In genomic region chr17:9223531-9223930, GRCh38 we compare ENCODE assay signal across 14 cellular contexts.
DNase-seq lines count a peak whose midpoint lies in the region; ATAC-seq and TF ChIP-seq lines count a peak whose summit lies in the region.
"Had no signal": no experiment of that assay in that cellular context is flagged by ENCODE, and none has a peak within 500 bp of the region (broad histone marks: within the 10 kb centered on the region; RNA-seq: fewer than 3 reads in every experiment).

No MANE protein-coding gene starts in this region.

- no peak overlapping the region for H4K8ac ChIP-seq in IMR-90 (ENCODE audit: low read depth in 2 of 2, low read length in 2 of 2)

- no peak for TF ChIP-seq CTCF in IMR-90 (conservative IDR thresholded peaks at IDR 0.05; ENCODE audit: low read depth, low read length)
- no peak for TF ChIP-seq CTCF in esophagus muscularis mucosa (IDR thresholded peaks at IDR 0.05)
- TF ChIP-seq CTCF in neural crest cell (conservative IDR thresholded peaks at IDR 0.05), result no peak

- peak overlapping the region; percentile 13 for H3K27ac Mint-ChIP-seq in neural crest cell (ENCODE audit: unreplicated experiment)
- H3K27ac Mint-ChIP-seq: CD4-positive, alpha-beta T cell; IgD-negative memory B cell had no signal

- intact Hi-C loops in IMR-90 (cut with micrococcal nuclease) (no loop called here), esophagus muscularis mucosa (cut with DNase I) (no loop called here)

- H4K91ac ChIP-seq in IMR-90 (ENCODE audit: insufficient read depth, low read depth, low read length), result no peak overlapping the region

- POLR2A ChIA-PET in IMR-90 (lab: Charles Lee; ENCODE audit: unreplicated experiment), result no interaction called here

- dilution Hi-C loops in IMR-90 (cut with HindIII; ENCODE audit: low sequenced_read_pairs, unreplicated experiment), result no loop called here

- TF ChIP-seq EP300 in esophagus muscularis mucosa (IDR thresholded peaks at IDR 0.05), result no peak

- H2BK15ac ChIP-seq in IMR-90 (ENCODE audit: low read depth, low read length), result no peak overlapping the region

- no peak overlapping the region for H3K4me2 ChIP-seq in IMR-90 (ENCODE audit: low read depth, low read length)

- H3K27me3 ChIP-seq in IMR-90 (ENCODE audit: control insufficient read depth, insufficient read depth, low read length), result no peaks in the 10 kb centered on the region
- no peaks in the 10 kb centered on the region for H3K27me3 ChIP-seq in esophagus muscularis mucosa
- H3K27me3 ChIP-seq: BE2C had no signal

- H3K14ac ChIP-seq in IMR-90 (replicated peaks; ENCODE audit: low read depth, low read length), result no peak overlapping the region

- H3K36me3 ChIP-seq in IMR-90 (ENCODE audit: control insufficient read depth, insufficient read depth, low read length), result no peaks in the 10 kb centered on the region
- H3K36me3 ChIP-seq in esophagus muscularis mucosa, result peaks cover 0 to 20% (median 6%) of the 10 kb centered on the region in 4 donors
- H3K36me3 ChIP-seq: BE2C had no signal

- ATAC-seq in IMR-90 (ENCODE audit: low read depth), result no peak

- H3K9me3 Mint-ChIP-seq in neural crest cell, result peaks cover 2% of the 10 kb centered on the region
- H3K9me3 Mint-ChIP-seq: CD4-positive, alpha-beta T cell; IgD-negative memory B cell had no signal

- H3K4me3 ChIP-seq in IMR-90 (ENCODE audit: insufficient read depth, low read depth, low read length), result no peak overlapping the region
- H3K4me3 ChIP-seq in esophagus muscularis mucosa, result no peak overlapping the region

- peaks cover 57% of the 10 kb centered on the region for H3K27me3 Mint-ChIP-seq in neural crest cell (ENCODE audit: low read depth)
- H3K27me3 Mint-ChIP-seq: CD4-positive, alpha-beta T cell had no signal

- H4K20me1 ChIP-seq in IMR-90 (ENCODE audit: insufficient read depth, low read length), result no peaks in the 10 kb centered on the region

- H4K5ac ChIP-seq in IMR-90 (ENCODE audit: low read depth, low read length), result no peak overlapping the region

- H2BK120ac ChIP-seq in IMR-90 (ENCODE audit: low read depth, low read length), result no peak overlapping the region

- no peak overlapping the region for H2AK5ac ChIP-seq in IMR-90 (ENCODE audit: low read depth, low read length)

- H3K23ac ChIP-seq in IMR-90 (ENCODE audit: low read depth, low read length), result no peak overlapping the region

- no peaks in the 10 kb centered on the region for H3K36me3 Mint-ChIP-seq in neural crest cell (ENCODE audit: low read depth)
- H3K36me3 Mint-ChIP-seq: IgD-negative memory B cell had no signal

- peaks cover 26% of the 10 kb centered on the region for H3K4me1 Mint-ChIP-seq in neural crest cell
- H3K4me1 Mint-ChIP-seq: IgD-negative memory B cell had no signal

- DNase-seq in IMR-90 (no peak), esophagus muscularis mucosa (ENCODE audit: extremely low spot score) (no peak), neural crest cell (ENCODE audit: low read depth, low spot score) (no peak), GOT3 (lab: John Stamatoyannopoulos, UW) (no peak), Kasumi-1 (lab: John Stamatoyannopoulos, UW) (no peak)
- DNase-seq in activated CD8-positive, alpha-beta memory T cell treated with anti-CD3 and anti-CD28 coated beads, Interleukin-2, amount 50 U/mL, for 48 hours, result no peak
- DNase-seq: ACHN; BE2C; Caco-2; CD4-positive, alpha-beta T cell; HCEC 1CT had no signal

- no peaks in the 10 kb centered on the region for H3K79me1 ChIP-seq in IMR-90 (ENCODE audit: low read depth in 1 of 2, low read length in 2 of 2)

- peak overlapping the region; percentile 36 for H3K4me3 Mint-ChIP-seq in neural crest cell
- H3K4me3 Mint-ChIP-seq: CD4-positive, alpha-beta T cell; IgD-negative memory B cell had no signal

- 60% methylated on average over 2 of the region's 8 CpGs; no CpG with 5 or more reads in 1 of the 2 experiments for WGBS in IMR-90 (ENCODE audit: extremely low coverage in 2 of 2, insufficient read length in 1 of 2), 2 experiments
- WGBS in esophagus muscularis mucosa, result 83% methylated on average over 5 of the region's 8 CpGs

- no peaks in the 10 kb centered on the region for H3K9me3 ChIP-seq in IMR-90 (ENCODE audit: control insufficient read depth, insufficient read depth, low read length)
- H3K9me3 ChIP-seq in esophagus muscularis mucosa, result no peaks in the 10 kb centered on the region
- H3K9me3 ChIP-seq: BE2C, Caco-2 had no signal

- H2AFZ ChIP-seq in IMR-90 (replicated peaks; ENCODE audit: low read length, poor library complexity), result peak overlapping the region; percentile 21

- H3K4ac ChIP-seq in IMR-90 (ENCODE audit: low read depth, low read length), result no peak overlapping the region

- TF ChIP-seq POLR2A in IMR-90 (IDR thresholded peaks at IDR 0.05; ENCODE audit: low read depth, low read length) (no peak), esophagus muscularis mucosa (IDR thresholded peaks at IDR 0.05; ENCODE audit: low read depth) (no peak)

- no peak overlapping the region for H2AK9ac ChIP-seq in IMR-90 (replicated peaks; ENCODE audit: low read depth, low read length, poor library complexity)

- in situ Hi-C loops in IMR-90 (cut with MboI; ENCODE audit: low sequenced_read_pairs), result no loop called here

- H3K4me1 ChIP-seq in IMR-90 (ENCODE audit: control insufficient read depth, insufficient read depth, low read length) (peaks cover 3% of the 10 kb centered on the region; the same call in 1 of the 2 replicates), esophagus muscularis mucosa (peaks cover 5 to 69% (median 49%) of the 10 kb centered on the region in 4 donors)
- H3K4me1 ChIP-seq: BE2C, Caco-2 had no signal

- no peak overlapping the region for H3K27ac ChIP-seq in IMR-90 (ENCODE audit: insufficient read depth, low read length)
- H3K27ac ChIP-seq in esophagus muscularis mucosa (replicated peaks in 1 of 4), result peak overlapping the region; percentile 60 to 83 (median 62)
- H3K27ac ChIP-seq: C4-2B, HL-60 had no signal

- no peak overlapping the region for H2BK20ac ChIP-seq in IMR-90 (ENCODE audit: low read depth, low read length)

- no peak for TF ChIP-seq RAD21 in IMR-90 (IDR thresholded peaks at IDR 0.05; ENCODE audit: low read length)

- no peaks in the 10 kb centered on the region for H3K9me1 ChIP-seq in IMR-90 (ENCODE audit: insufficient read depth, low read length)

- CTCF ChIA-PET in IMR-90 (lab: Yijun Ruan, JAX), result no interaction called here

- no peak overlapping the region for H3K9ac ChIP-seq in IMR-90 (ENCODE audit: low read depth, low read length)

- H3K56ac ChIP-seq in IMR-90 (ENCODE audit: extremely low read depth, insufficient read depth, low read length), result no peak overlapping the region

- no TSS peak for BruUV-seq in IMR-90 (replicated peaks; lab: Mats Ljungman, UMichigan)

- no peak overlapping the region for H2BK5ac ChIP-seq in IMR-90 (ENCODE audit: low read depth, low read length, poor library complexity, severe bottlenecking)

- no peak overlapping the region for H3K18ac ChIP-seq in IMR-90 (ENCODE audit: low read depth, low read length)

TF ChIP-seq in IMR-90, 13 proteins besides CTCF, POLR2A, EP300 and RAD21:
- TF ChIP-seq MAFK (IDR thresholded peaks at IDR 0.05; ENCODE audit: low read depth, low read length) (no peak), RFX5 (IDR thresholded peaks at IDR 0.05; ENCODE audit: low read depth, low read length) (no peak), CEBPB (IDR thresholded peaks at IDR 0.05; ENCODE audit: low read depth, low read length) (no peak), USF2 (IDR thresholded peaks at IDR 0.05; ENCODE audit: low read depth, low read length) (no peak), MAZ (IDR thresholded peaks at IDR 0.05; ENCODE audit: borderline replicate concordance, low read depth, low read length) (no peak), MXI1 (IDR thresholded peaks at IDR 0.05; ENCODE audit: borderline replicate concordance, low read depth, low read length) (no peak), NFE2L2 (IDR thresholded peaks at IDR 0.05; ENCODE audit: low read depth, low read length) (no peak), RCOR1 (IDR thresholded peaks at IDR 0.05; ENCODE audit: insufficient replicate concordance, low read length) (no peak), BHLHE40 (IDR thresholded peaks at IDR 0.05; ENCODE audit: low read depth, low read length) (no peak), CHD1 (IDR thresholded peaks at IDR 0.05; ENCODE audit: low read depth, low read length) (no peak), ELK1 (IDR thresholded peaks at IDR 0.05; ENCODE audit: borderline replicate concordance, low read depth, low read length) (no peak), SMC3 (IDR thresholded peaks at IDR 0.05; ENCODE audit: low read depth, low read length) (no peak), FOS (IDR thresholded peaks at IDR 0.05; ENCODE audit: low read depth, low read length) (no peak)
TF ChIP-seq in IMR-90: peak in this region for 0.
